In genomic region chr16:82524939-82525338, GRCh38 we compare ENCODE assay signal across 22 cellular contexts.
A peak's percentile ranks its signal among the peaks of the same experiment; 100 is the strongest.
DNase-seq lines count a peak whose midpoint lies in the region; TF ChIP-seq lines count a peak whose summit lies in the region.
"Had no signal": no experiment of that assay in that cellular context is flagged by ENCODE, and none has a peak within 500 bp of the region (broad histone marks: within the 10 kb centered on the region; RNA-seq: fewer than 3 reads in every experiment).

No MANE protein-coding gene starts in this region.

- no peak for TF ChIP-seq CTCF in nephron (IDR thresholded peaks at IDR 0.05; ENCODE audit: unreplicated experiment in 3 of 3)

- peaks cover 25% of the 10 kb centered on the region for H3K9me3 Mint-ChIP-seq in nephron

- peaks cover 28% of the 10 kb centered on the region for H3K4me1 Mint-ChIP-seq in nephron
- H3K4me1 Mint-ChIP-seq: activated B cell treated with CpG ODN at 0.5 μM for 24 hours; activated CD8-positive, alpha-beta memory T cell treated with anti-CD3 and anti-CD28 coated beads, Interleukin-2, amount 10 ng/mL, durations not matched to agents 7 days and 5 days; CD8-positive, alpha-beta memory T cell had no signal

- no peak overlapping the region for H3K4me3 Mint-ChIP-seq in nephron
- H3K4me3 Mint-ChIP-seq: activated B cell treated with CpG ODN at 0.5 μM for 24 hours; activated CD8-positive, alpha-beta memory T cell treated with anti-CD3 and anti-CD28 coated beads, Interleukin-2, amount 10 ng/mL, durations not matched to agents 7 days and 5 days; activated T-cell treated with anti-CD3 and anti-CD28 coated beads, Interleukin-2, amount 50 U/mL, for 4 hours; CD8-positive, alpha-beta memory T cell had no signal

- peaks cover 20% of the 10 kb centered on the region for H3K27me3 Mint-ChIP-seq in nephron (ENCODE audit: low read depth)
- H3K27me3 Mint-ChIP-seq: activated B cell treated with CpG ODN at 0.5 μM for 24 hours; activated CD8-positive, alpha-beta memory T cell treated with anti-CD3 and anti-CD28 coated beads, Interleukin-2, amount 10 ng/mL, durations not matched to agents 7 days and 5 days had no signal

- peak overlapping the region in 2 of 3 experiments; percentile 50 for H3K27ac Mint-ChIP-seq in nephron
- H3K27ac Mint-ChIP-seq: activated B cell treated with CpG ODN at 0.5 μM for 24 hours; activated CD8-positive, alpha-beta memory T cell treated with anti-CD3 and anti-CD28 coated beads, Interleukin-2, amount 10 ng/mL, durations not matched to agents 7 days and 5 days; CD8-positive, alpha-beta memory T cell had no signal

- DNase-seq in HuH-7.5 (ENCODE audit: low spot score) (peak; percentile 19), NCI-H2171 (lab: John Stamatoyannopoulos, UW) (peak; percentile 79), SHP77 (lab: John Stamatoyannopoulos, UW) (peak; percentile 9 to 11), NCI-H774 (lab: John Stamatoyannopoulos, UW) (no peak), GDM1 (lab: John Stamatoyannopoulos, UW) (no peak), COR-L47 (lab: John Stamatoyannopoulos, UW) (no peak)
- DNase-seq: activated B cell treated with CpG ODN at 0.5 μM for 24 hours; activated CD8-positive, alpha-beta memory T cell treated with anti-CD3 and anti-CD28 coated beads, Interleukin-2, amount 10 ng/mL, durations not matched to agents 7 days and 5 days; activated gamma-delta T cell; activated T-cell treated with anti-CD3 and anti-CD28 coated beads, Interleukin-2, amount 50 U/mL, for 4 hours; CD8-positive, alpha-beta memory T cell; DMS79; effector CD4-positive, alpha-beta T cell; hippocampal formation; Karpas-422; NCI-H1436 treated with DMSO at 0.1 percent for 48 hours; NCI-H82; SK-N-SH; stimulated activated CD4-positive, alpha-beta T cell treated with anti-CD3 and anti-CD28 coated beads, Interleukin-1b, Interleukin-23, amount 100 ng/mL, for 48 hours; stimulated activated naive CD8-positive, alpha-beta T cell treated with anti-CD3 and anti-CD28 coated beads, Interleukin-15, Interleukin-2, amounts not matched to agents 100 U/mL and 50 U/mL, for 24 hours; uterus had no signal

- no peaks in the 10 kb centered on the region for H3K36me3 Mint-ChIP-seq in nephron (ENCODE audit: low read depth)
- H3K36me3 Mint-ChIP-seq: activated CD8-positive, alpha-beta memory T cell treated with anti-CD3 and anti-CD28 coated beads, Interleukin-2, amount 10 ng/mL, durations not matched to agents 7 days and 5 days; CD8-positive, alpha-beta memory T cell had no signal

Comparison
In these comparisons a context has a peak if more than half of its experiments do, and no peak if none do; other contexts are left out.
1. DNase-seq: peak in HuH-7.5 (single experiment), NCI-H2171 (single experiment) and SHP77 (2 of 2); none in NCI-H774 (single experiment), GDM1 (single experiment) and COR-L47 (single experiment).